Comparison of ENCODE assay signal across 11 cellular contexts in genomic region chr2:42929577-42929984, GRCh38.
A peak's percentile ranks its signal among the peaks of the same experiment; 100 is the strongest.
DNase-seq lines count a peak whose midpoint lies in the region; ATAC-seq and TF ChIP-seq lines count a peak whose summit lies in the region.
"Had no signal": no experiment of that assay in that cellular context is flagged by ENCODE, and none has a peak within 500 bp of the region (broad histone marks: within the 10 kb centered on the region; RNA-seq: fewer than 3 reads in every experiment).

No MANE protein-coding gene starts in this region.

- H3K9ac ChIP-seq in mucosa of rectum (ENCODE audit: low read depth in 1 of 2, low read length in 2 of 2) (peak overlapping the region; percentile 46 to 58), subcutaneous abdominal adipose tissue (ENCODE audit: low read length in 5 of 5) (peak overlapping the region in 2 of 5 donors; percentile 50 to 58)

- no peak overlapping the region for H3K27ac Mint-ChIP-seq in activated CD4-positive, alpha-beta T cell treated with anti-CD3 and anti-CD28 coated beads for 36 hours
- H3K27ac Mint-ChIP-seq: activated B cell treated with CpG ODN at 0.5 μM for 24 hours had no signal

- no peak for ATAC-seq in activated CD4-positive, alpha-beta T cell treated with anti-CD3 and anti-CD28 coated beads for 36 hours
- no peak for ATAC-seq in GM19023 (IDR thresholded peaks at IDR 0.05; ENCODE audit: unreplicated experiment)

- H3K4me1 ChIP-seq in ectodermal cell (ENCODE audit: control insufficient read depth, insufficient read depth, low read length) (peaks cover 70% of the 10 kb centered on the region), mucosa of rectum (ENCODE audit: control insufficient read depth in 2 of 2, insufficient read depth in 2 of 2, low read length in 2 of 2) (peaks cover 71 to 72% of the 10 kb centered on the region in 2 donors), subcutaneous abdominal adipose tissue (ENCODE audit: control insufficient read depth in 5 of 5, insufficient read depth in 5 of 5, low read length in 5 of 5) (peaks cover 49 to 96% (median 86%) of the 10 kb centered on the region in 5 donors)

- H3K9me3 Mint-ChIP-seq in activated CD4-positive, alpha-beta T cell treated with anti-CD3 and anti-CD28 coated beads for 36 hours (ENCODE audit: low read depth) = no peaks in the 10 kb centered on the region
- H3K9me3 Mint-ChIP-seq: activated B cell treated with CpG ODN at 0.5 μM for 24 hours had no signal

- intact Hi-C loops in activated CD4-positive, alpha-beta T cell treated with anti-CD3 and anti-CD28 coated beads for 36 hours (cut with DNase I, micrococcal nuclease) = no loop called here

- CTCF ChIA-PET in activated CD4-positive, alpha-beta T cell treated with anti-CD3 and anti-CD28 coated beads for 36 hours (lab: Charles Lee) = interaction anchor here (0.7 kb wide), 2 partner anchors 11 to 26 kb away, joined by 3 read pairs; no protein-coding TSS in a partner anchor

- TF ChIP-seq POLR2A in NB4 (IDR thresholded peaks at IDR 0.05; ENCODE audit: extremely low read depth, insufficient read length) = no peak

- H3K27me3 ChIP-seq in ectodermal cell (ENCODE audit: control insufficient read depth, insufficient read depth, low read length, poor library complexity, severe bottlenecking) (no peaks in the 10 kb centered on the region), mucosa of rectum (ENCODE audit: control insufficient read depth in 2 of 2, insufficient read depth in 2 of 2, low read length in 2 of 2) (no peaks in the 10 kb centered on the region), subcutaneous abdominal adipose tissue (ENCODE audit: control insufficient read depth in 5 of 5, insufficient read depth in 4 of 5, low read length in 5 of 5) (no peaks in the 10 kb centered on the region)

- no peak for TF ChIP-seq CTCF in NB4 (IDR thresholded peaks at IDR 0.05; ENCODE audit: low read depth, low read length)

- no peaks in the 10 kb centered on the region for H3K4me1 Mint-ChIP-seq in activated CD4-positive, alpha-beta T cell treated with anti-CD3 and anti-CD28 coated beads for 36 hours
- H3K4me1 Mint-ChIP-seq: activated B cell treated with CpG ODN at 0.5 μM for 24 hours had no signal

- no peaks in the 10 kb centered on the region for H3K36me3 Mint-ChIP-seq in activated CD4-positive, alpha-beta T cell treated with anti-CD3 and anti-CD28 coated beads for 36 hours (ENCODE audit: low read depth)

- WGBS in ectodermal cell, 2 experiments = 85 to 87% methylated on average over 4 of the region's 4 CpGs

- no peak overlapping the region for H3K4me3 Mint-ChIP-seq in activated CD4-positive, alpha-beta T cell treated with anti-CD3 and anti-CD28 coated beads for 36 hours
- H3K4me3 Mint-ChIP-seq: activated B cell treated with CpG ODN at 0.5 μM for 24 hours had no signal

- POLR2A ChIA-PET in activated CD4-positive, alpha-beta T cell treated with anti-CD3 and anti-CD28 coated beads for 36 hours (lab: Charles Lee) = no interaction called here

- no peaks in the 10 kb centered on the region for H3K9me3 ChIP-seq in ectodermal cell (ENCODE audit: control insufficient read depth, low read length)
- H3K9me3 ChIP-seq in mucosa of rectum (ENCODE audit: control insufficient read depth in 2 of 2, low read length in 2 of 2) = no peaks in the 10 kb centered on the region
- H3K9me3 ChIP-seq in subcutaneous abdominal adipose tissue (ENCODE audit: control insufficient read depth in 5 of 5, low read length in 5 of 5) = no peaks in the 10 kb centered on the region

- peak; percentile 50 for DNase-seq in NB4 (ENCODE audit: low read depth)
- no peak for DNase-seq in activated CD4-positive, alpha-beta T cell treated with anti-CD3 and anti-CD28 coated beads for 36 hours
- no peak for DNase-seq in dedifferentiated amniotic fluid mesenchymal stem cell (ENCODE audit: extremely low spot score)
- DNase-seq in SHP77 (lab: John Stamatoyannopoulos, UW) = no peak
- DNase-seq: activated B cell treated with CpG ODN at 0.5 μM for 24 hours, cortex of kidney had no signal

- no peaks in the 10 kb centered on the region for H3K27me3 Mint-ChIP-seq in activated CD4-positive, alpha-beta T cell treated with anti-CD3 and anti-CD28 coated beads for 36 hours

- no peak overlapping the region for H3K4me3 ChIP-seq in NB4 (ENCODE audit: low read depth, low read length)
- H3K4me3 ChIP-seq in ectodermal cell (ENCODE audit: insufficient read depth, low read depth, low read length) = no peak overlapping the region
- no peak overlapping the region for H3K4me3 ChIP-seq in mucosa of rectum (ENCODE audit: low read length in 2 of 2)
- H3K4me3 ChIP-seq in subcutaneous abdominal adipose tissue (ENCODE audit: low read depth in 1 of 5, low read length in 5 of 5) = peak overlapping the region in 2 of 5 donors; percentile 5 to 15
- H3K4me3 ChIP-seq: GM12878 had no signal

- H3K36me3 ChIP-seq in ectodermal cell (ENCODE audit: control insufficient read depth, insufficient read depth, low read length) (no peaks in the 10 kb centered on the region), mucosa of rectum (ENCODE audit: control insufficient read depth in 2 of 2, insufficient read depth in 2 of 2, low read length in 2 of 2) (no peaks in the 10 kb centered on the region), subcutaneous abdominal adipose tissue (ENCODE audit: control insufficient read depth in 5 of 5, insufficient read depth in 5 of 5, low read length in 5 of 5) (no peaks in the 10 kb centered on the region)

- H3K27ac ChIP-seq in ectodermal cell (ENCODE audit: insufficient read depth, low read depth, low read length, poor library complexity, severe bottlenecking) = peak overlapping the region; percentile 53
- H3K27ac ChIP-seq in mucosa of rectum (ENCODE audit: low read depth in 2 of 2, low read length in 2 of 2) = peak overlapping the region; percentile 87 to 94
- H3K27ac ChIP-seq in subcutaneous abdominal adipose tissue (ENCODE audit: low read depth, low read length) = peak overlapping the region; percentile 98
